Comparison of ENCODE assay signal across 1 cellular context in genomic region chr17:47822785-47823184, GRCh38.
TF ChIP-seq lines count a peak whose summit lies in the region.

No MANE protein-coding gene starts in this region.

TF ChIP-seq in HepG2, 621 proteins besides CTCF, POLR2A, EP300 and RAD21:
- TF ChIP-seq ZNF138 (CRISPR knock-in tag; IDR thresholded peaks at IDR 0.05; ENCODE audit: low read depth) (no peak), SMARCC2 (IDR thresholded peaks at IDR 0.05) (no peak), ZBTB14 (CRISPR knock-in tag; IDR thresholded peaks at IDR 0.05) (no peak), PRDM4 (CRISPR knock-in tag; IDR thresholded peaks at IDR 0.05; ENCODE audit: borderline replicate concordance) (no peak), RBM22 (optimal IDR thresholded peaks at IDR 0.05; ENCODE audit: low read length) (peak; percentile 53), ZFX (CRISPR knock-in tag; IDR thresholded peaks at IDR 0.05; ENCODE audit: low read depth) (peak; percentile 4; the same call in 1 of the 2 replicates), FOXP1 (IDR thresholded peaks at IDR 0.05) (no peak), FOXP1 (CRISPR knock-in tag; IDR thresholded peaks at IDR 0.05) (no peak), RCOR2 (CRISPR knock-in tag; IDR thresholded peaks at IDR 0.05) (no peak), THAP11 (CRISPR knock-in tag; IDR thresholded peaks at IDR 0.05) (no peak), FLYWCH1 (CRISPR knock-in tag; IDR thresholded peaks at IDR 0.05) (0 out of 2 replicates have a peak, but pooled peaks have one; percentile 30), ARID4A (CRISPR knock-in tag; IDR thresholded peaks at IDR 0.05; ENCODE audit: borderline replicate concordance) (no peak), PLRG1 (conservative IDR thresholded peaks at IDR 0.05) (no peak), RBFOX2 (IDR thresholded peaks at IDR 0.05; ENCODE audit: low read depth, low read length) (no peak), ZNF460 (CRISPR knock-in tag; IDR thresholded peaks at IDR 0.05; ENCODE audit: borderline replicate concordance) (no peak), ZNF20 (CRISPR knock-in tag; IDR thresholded peaks at IDR 0.05) (no peak), NFYB (CRISPR knock-in tag; IDR thresholded peaks at IDR 0.05) (no peak), LCORL (IDR thresholded peaks at IDR 0.05) (no peak), LCORL (CRISPR knock-in tag; IDR thresholded peaks at IDR 0.05) (no peak), SETDB1 (CRISPR knock-in tag; IDR thresholded peaks at IDR 0.05; ENCODE audit: borderline replicate concordance) (no peak)
